In the genomic region with DNA sequence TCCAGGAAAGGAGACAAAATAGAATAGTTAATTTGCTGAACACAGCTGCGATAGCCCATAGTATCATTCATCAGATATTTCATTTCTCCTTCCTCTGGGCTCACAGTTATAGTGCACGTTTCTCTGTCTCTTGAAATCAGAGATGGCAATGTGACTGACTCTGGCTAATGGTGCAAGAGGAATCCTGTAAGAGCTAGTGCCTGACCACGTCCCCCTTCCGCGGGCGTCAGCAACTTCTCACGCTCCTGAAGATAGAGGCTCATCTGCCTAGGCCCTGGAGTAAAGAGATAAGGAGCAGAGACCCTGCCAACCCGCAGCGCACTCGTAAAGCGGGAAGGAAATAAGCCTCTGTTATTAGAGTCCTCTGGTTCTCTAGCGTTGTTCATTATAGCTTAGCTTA, we compare ENCODE assay signal across 28 cellular contexts.
"Had no signal": no experiment of that assay in that cellular context is flagged by ENCODE, and none has a peak within 500 bp of the region (broad histone marks: within the 10 kb centered on the region; RNA-seq: fewer than 3 reads in every experiment).

No MANE protein-coding gene starts in this region.

- H3K4me1 Mint-ChIP-seq: activated CD4-positive, alpha-beta T cell treated with anti-CD3 and anti-CD28 coated beads, Interleukin-2, amount 10 ng/mL, durations not matched to agents 24 days and 14 days; activated CD8-positive, alpha-beta memory T cell treated with anti-CD3 and anti-CD28 coated beads, Interleukin-2, amount 10 ng/mL, durations not matched to agents 7 days and 5 days; central memory CD8-positive, alpha-beta T cell; naive B cell; stimulated activated naive B cell treated with anti-CD40 and anti-IgM and Interleukin-4, amounts not matched to agents 10 μg/mL and 1 μg/mL and 100 μg/mL, for 72 hours had no signal

- H3K27me3 ChIP-seq: breast epithelium, stomach, thyroid gland had no signal

- H3K9me3 ChIP-seq: breast epithelium, pancreas, prostate gland, stomach, thyroid gland, upper lobe of right lung had no signal

- H3K4me3 ChIP-seq: breast epithelium, pancreas, prostate gland, stomach, thyroid gland, upper lobe of right lung had no signal

- FAIRE-seq: frontal cortex, islet of Langerhans, pancreas had no signal

- ATAC-seq: activated CD8-positive, alpha-beta memory T cell treated with anti-CD3 and anti-CD28 coated beads, Interleukin-2, amount 10 ng/mL, durations not matched to agents 7 days and 5 days; activated CD8-positive, alpha-beta T cell treated with anti-CD3 and anti-CD28 coated beads for 36 hours; activated naive CD4-positive, alpha-beta T cell treated with anti-CD3 and anti-CD28 coated beads, Interleukin-2, amount 50 U/mL, for 72 hours; pancreas; stimulated activated naive B cell treated with anti-CD40 and anti-IgM and Interleukin-4, amounts not matched to agents 10 μg/mL and 1 μg/mL and 100 μg/mL, for 72 hours; upper lobe of right lung had no signal

- H3K4me1 ChIP-seq: breast epithelium, pancreas, prostate gland, stomach, upper lobe of right lung had no signal

- DNase-seq: activated CD4-positive, alpha-beta T cell treated with anti-CD3 and anti-CD28 coated beads, Interleukin-2, amount 10 ng/mL, durations not matched to agents 24 days and 14 days; activated CD4-positive, CD25-positive, alpha-beta regulatory T cell treated with anti-CD3 and anti-CD28 coated beads, Interleukin-2, amount 50 U/mL, for 72 hours; activated CD8-positive, alpha-beta memory T cell treated with anti-CD3 and anti-CD28 coated beads, Interleukin-2, amount 10 ng/mL, durations not matched to agents 7 days and 5 days; activated CD8-positive, alpha-beta T cell treated with anti-CD3 and anti-CD28 coated beads for 36 hours; activated naive CD4-positive, alpha-beta T cell; activated T-cell treated with anti-CD3 and anti-CD28 coated beads, Interleukin-2, amount 50 U/mL, for 48 hours; left cardiac atrium; naive B cell; nucleus accumbens; pancreas; retina; stimulated activated CD4-positive, alpha-beta T cell treated with anti-CD3 and anti-CD28 coated beads, Interleukin-15, amount 100 ng/mL, for 24 hours; stimulated activated CD4-positive, alpha-beta T cell treated with anti-CD3 and anti-CD28 coated beads, Interleukin-2, amount 100 ng/mL, for 24 hours; stimulated activated naive B cell treated with anti-CD40 and anti-IgM and Interleukin-4, amounts not matched to agents 10 μg/mL and 1 μg/mL and 100 μg/mL, for 72 hours; stomach; T-helper 1 cell; thyroid gland; upper lobe of right lung had no signal

- H3K27ac ChIP-seq: breast epithelium, pancreas, prostate gland, stomach, thyroid gland, upper lobe of right lung had no signal

- H3K36me3 Mint-ChIP-seq: activated CD8-positive, alpha-beta memory T cell treated with anti-CD3 and anti-CD28 coated beads, Interleukin-2, amount 10 ng/mL, durations not matched to agents 7 days and 5 days; activated naive CD4-positive, alpha-beta T cell treated with anti-CD3 and anti-CD28 coated beads, Interleukin-2, amount 50 U/mL, for 72 hours; mesothelial cell of epicardium; naive B cell; stimulated activated naive B cell treated with anti-CD40 and anti-IgM and Interleukin-4, amounts not matched to agents 10 μg/mL and 1 μg/mL and 100 μg/mL, for 72 hours had no signal

- H3K27me3 Mint-ChIP-seq: dendritic cell treated with granulocyte-macrophage colony-stimulating factor and Interleukin-4, amounts not matched to agents 40 ng/mL and 50 ng/mL, for 4 days had no signal

- H3K27ac Mint-ChIP-seq: activated CD4-positive, alpha-beta T cell treated with anti-CD3 and anti-CD28 coated beads, Interleukin-2, amount 10 ng/mL, durations not matched to agents 24 days and 14 days; activated CD8-positive, alpha-beta memory T cell treated with anti-CD3 and anti-CD28 coated beads, Interleukin-2, amount 10 ng/mL, durations not matched to agents 7 days and 5 days; activated CD8-positive, alpha-beta T cell treated with anti-CD3 and anti-CD28 coated beads for 36 hours; activated naive CD4-positive, alpha-beta T cell treated with anti-CD3 and anti-CD28 coated beads, Interleukin-2, amount 50 U/mL, for 72 hours; activated T-helper 2 cell treated with anti-CD3 and anti-CD28 coated beads, Interferon-gamma antibody, Interleukin-2, Interleukin-4, amounts not matched to agents 10 μg/mL and 5 μg/mL and 100 μg/mL, durations not matched to agents 14 hours and 24 hours and 36 hours; dendritic cell treated with granulocyte-macrophage colony-stimulating factor and Interleukin-4, amounts not matched to agents 40 ng/mL and 50 ng/mL, for 4 days; mesothelial cell of epicardium; stimulated activated naive B cell treated with anti-CD40 and anti-IgM and Interleukin-4, amounts not matched to agents 10 μg/mL and 1 μg/mL and 100 μg/mL, for 72 hours; T-helper 2 cell treated with Interferon-gamma antibody and Interleukin-4, amounts not matched to agents 5 μg/mL and 100 μg/mL, for 36 hours had no signal

- H3K9me3 Mint-ChIP-seq: activated CD4-positive, alpha-beta T cell treated with anti-CD3 and anti-CD28 coated beads, Interleukin-2, amount 10 ng/mL, durations not matched to agents 24 days and 14 days; activated CD8-positive, alpha-beta T cell treated with anti-CD3 and anti-CD28 coated beads for 36 hours; activated naive CD4-positive, alpha-beta T cell treated with anti-CD3 and anti-CD28 coated beads, Interleukin-2, amount 50 U/mL, for 72 hours; activated T-helper 2 cell treated with anti-CD3 and anti-CD28 coated beads, Interferon-gamma antibody, Interleukin-2, Interleukin-4, amounts not matched to agents 10 μg/mL and 5 μg/mL and 100 μg/mL, durations not matched to agents 14 hours and 24 hours and 36 hours; central memory CD8-positive, alpha-beta T cell; dendritic cell treated with granulocyte-macrophage colony-stimulating factor and Interleukin-4, amounts not matched to agents 40 ng/mL and 50 ng/mL, for 4 days; mesothelial cell of epicardium; stimulated activated naive B cell treated with anti-CD40 and anti-IgM and Interleukin-4, amounts not matched to agents 10 μg/mL and 1 μg/mL and 100 μg/mL, for 72 hours; T-helper 2 cell treated with Interferon-gamma antibody and Interleukin-4, amounts not matched to agents 5 μg/mL and 100 μg/mL, for 36 hours had no signal

- H3K36me3 ChIP-seq: breast epithelium, pancreas, prostate gland, stomach, thyroid gland, upper lobe of right lung had no signal

- H3K4me3 Mint-ChIP-seq: activated CD4-positive, alpha-beta T cell treated with anti-CD3 and anti-CD28 coated beads, Interleukin-2, amount 10 ng/mL, durations not matched to agents 24 days and 14 days; activated CD8-positive, alpha-beta memory T cell treated with anti-CD3 and anti-CD28 coated beads, Interleukin-2, amount 10 ng/mL, durations not matched to agents 7 days and 5 days; activated CD8-positive, alpha-beta T cell treated with anti-CD3 and anti-CD28 coated beads for 36 hours; central memory CD8-positive, alpha-beta T cell; dendritic cell treated with granulocyte-macrophage colony-stimulating factor and Interleukin-4, amounts not matched to agents 40 ng/mL and 50 ng/mL, for 4 days; mesothelial cell of epicardium; naive B cell; stimulated activated naive B cell treated with anti-CD40 and anti-IgM and Interleukin-4, amounts not matched to agents 10 μg/mL and 1 μg/mL and 100 μg/mL, for 72 hours; T-helper 2 cell treated with Interferon-gamma antibody and Interleukin-4, amounts not matched to agents 5 μg/mL and 100 μg/mL, for 36 hours had no signal
